In genomic region chr3:130095858-130096257, GRCh38 we compare ENCODE assay signal across 8 cellular contexts. TPM values are rescaled to one million over a fixed set of nuclear protein-coding genes. Genes with fewer than 3 reads are reported as not detected.
DNase-seq lines count a peak whose midpoint lies in the region; ATAC-seq, FAIRE-seq and TF ChIP-seq lines count a peak whose summit lies in the region.
"Not testable (repeated sequence)": the region's sequence is repeated elsewhere in the genome, so short reads cannot be mapped to it uniquely, and the experiment has no call there.
"Had no signal": no experiment of that assay in that cellular context is flagged by ENCODE, and none has a peak within 500 bp of the region (broad histone marks: within the 10 kb centered on the region; RNA-seq: fewer than 3 reads in every experiment).

No MANE protein-coding gene starts in this region.

- TF ChIP-seq RAD21 in HepG2 (CRISPR knock-in tag; IDR thresholded peaks at IDR 0.05), result not testable (repeated sequence)

- peak; percentile 20 for DNase-seq in EL
- peak; percentile 66 for DNase-seq in MV-4-11 (lab: John Stamatoyannopoulos, UW)
- peak; percentile 7 for DNase-seq in SW480 (ENCODE audit: low spot score)
- not testable (repeated sequence) for DNase-seq in activated CD4-positive, alpha-beta memory T cell treated with anti-CD3 and anti-CD28 coated beads, Interleukin-2, amount 10 ng/mL, durations not matched to agents 7 days and 5 days
- peak; percentile 22 for DNase-seq in HepG2 (ENCODE audit: low spot score)
- peak; percentile 62 for DNase-seq in posterior vena cava (ENCODE audit: low spot score)

- TF ChIP-seq EP300 in HepG2 (IDR thresholded peaks at IDR 0.05; ENCODE audit: low read depth in 2 of 2, low read length in 2 of 2); HepG2 (CRISPR knock-in tag; IDR thresholded peaks at IDR 0.05; ENCODE audit: borderline replicate concordance): not testable (repeated sequence)

- not testable (repeated sequence) for TF ChIP-seq POLR2A in HepG2 (IDR thresholded peaks at IDR 0.05; ENCODE audit: insufficient read depth in 1 of 2, low read depth in 2 of 2, low read length in 2 of 2)

- H3K27ac Mint-ChIP-seq in activated CD4-positive, alpha-beta memory T cell treated with anti-CD3 and anti-CD28 coated beads, Interleukin-2, amount 10 ng/mL, durations not matched to agents 7 days and 5 days, result peak overlapping the region; percentile 7
- peak overlapping the region; percentile 46 for H3K27ac Mint-ChIP-seq in dendritic cell treated with granulocyte-macrophage colony-stimulating factor and Interleukin-4, amounts not matched to agents 40 ng/mL and 50 ng/mL, for 4 days

- H3K36me3 ChIP-seq in HepG2 (replicated peaks in 1 of 2; ENCODE audit: control insufficient read depth in 1 of 2, insufficient read depth in 2 of 2, low read length in 2 of 2), result not testable (repeated sequence)

- H3K4me1 ChIP-seq in HepG2 (ENCODE audit: insufficient read depth, low read length), result not testable (repeated sequence)

- peak overlapping the region; percentile 73 for H3K4me2 ChIP-seq in HepG2 (ENCODE audit: low read depth, low read length)

- CTCF ChIA-PET in activated CD4-positive, alpha-beta memory T cell treated with anti-CD3 and anti-CD28 coated beads, Interleukin-2, amount 10 ng/mL, durations not matched to agents 7 days and 5 days (lab: Charles Lee), result interaction anchor here (4.2 kb wide), 1 partner anchor 154 kb away, joined by 32 read pairs; no protein-coding TSS in a partner anchor
- CTCF ChIA-PET in HepG2 (lab: Yijun Ruan, JAX; ENCODE audit: low intra/inter-chr PET ratio, low total read pairs), result not testable (repeated sequence)

- H3K9ac ChIP-seq in HepG2 (ENCODE audit: insufficient read depth, low read depth, low read length), result not testable (repeated sequence)

- peak; percentile 37 for TF ChIP-seq CTCF in HepG2 (CRISPR knock-in tag; IDR thresholded peaks at IDR 0.05)

- not testable (repeated sequence) for H3K27me3 ChIP-seq in HepG2 (ENCODE audit: control insufficient read depth in 1 of 2, insufficient read depth in 2 of 2, low read length in 2 of 2)

- H3K4me1 Mint-ChIP-seq in activated CD4-positive, alpha-beta memory T cell treated with anti-CD3 and anti-CD28 coated beads, Interleukin-2, amount 10 ng/mL, durations not matched to agents 7 days and 5 days, result peaks cover 45% of the 10 kb centered on the region
- H3K4me1 Mint-ChIP-seq in dendritic cell treated with granulocyte-macrophage colony-stimulating factor and Interleukin-4, amounts not matched to agents 40 ng/mL and 50 ng/mL, for 4 days (ENCODE audit: low read depth), result peaks cover 43% of the 10 kb centered on the region

- not testable (repeated sequence) for H3K36me3 Mint-ChIP-seq in activated CD4-positive, alpha-beta memory T cell treated with anti-CD3 and anti-CD28 coated beads, Interleukin-2, amount 10 ng/mL, durations not matched to agents 7 days and 5 days (ENCODE audit: low read depth); dendritic cell treated with granulocyte-macrophage colony-stimulating factor and Interleukin-4, amounts not matched to agents 40 ng/mL and 50 ng/mL, for 4 days (ENCODE audit: low read depth)

- in situ Hi-C loops in HepG2 (cut with HindIII; ENCODE audit: extremely low pct_ligation_motif_present, low pct_unique_long_range_greater_than_20kb), result loop anchor here (10.0 kb wide), 1 partner anchor 151 kb away; no protein-coding TSS in a partner anchor

- POLR2A ChIA-PET in activated CD4-positive, alpha-beta memory T cell treated with anti-CD3 and anti-CD28 coated beads, Interleukin-2, amount 10 ng/mL, durations not matched to agents 7 days and 5 days (lab: Charles Lee); HepG2 (lab: Yijun Ruan, JAX): not testable (repeated sequence)

- H3K4me3 ChIP-seq in HepG2 (replicated peaks in 1 of 3; ENCODE audit: insufficient read depth in 1 of 3, low read depth in 2 of 3, low read length in 3 of 3), result peak overlapping the region; percentile 1 to 52 (median 38); a peak in 5 of 6 replicates

- BruUV-seq in HepG2 (replicated peaks; lab: Mats Ljungman, UMichigan), result not testable (repeated sequence)

- not testable (repeated sequence) for H4K20me1 ChIP-seq in HepG2 (ENCODE audit: insufficient read depth, low read length)

- not testable (repeated sequence) for H2AFZ ChIP-seq in HepG2 (ENCODE audit: low read length)

- H3K27ac ChIP-seq in HepG2 (ENCODE audit: extremely low read length, insufficient read depth, low read length), result not testable (repeated sequence)

- H3K9me3 Mint-ChIP-seq in activated CD4-positive, alpha-beta memory T cell treated with anti-CD3 and anti-CD28 coated beads, Interleukin-2, amount 10 ng/mL, durations not matched to agents 7 days and 5 days; dendritic cell treated with granulocyte-macrophage colony-stimulating factor and Interleukin-4, amounts not matched to agents 40 ng/mL and 50 ng/mL, for 4 days: not testable (repeated sequence)

- FAIRE-seq in HepG2 (lab: Jason Lieb, UNC), result not testable (repeated sequence)

- not testable (repeated sequence) for H3K9me3 ChIP-seq in HepG2 (ENCODE audit: low read length)

- not testable (repeated sequence) for H3K27me3 Mint-ChIP-seq in activated CD4-positive, alpha-beta memory T cell treated with anti-CD3 and anti-CD28 coated beads, Interleukin-2, amount 10 ng/mL, durations not matched to agents 7 days and 5 days; dendritic cell treated with granulocyte-macrophage colony-stimulating factor and Interleukin-4, amounts not matched to agents 40 ng/mL and 50 ng/mL, for 4 days

- intact Hi-C loops in dendritic cell treated with granulocyte-macrophage colony-stimulating factor and Interleukin-4, amounts not matched to agents 40 ng/mL and 50 ng/mL, for 4 days (cut with micrococcal nuclease), result loop anchor here (5.0 kb wide), 1 partner anchor 64 kb away; no protein-coding TSS in a partner anchor
- intact Hi-C loops in HepG2 (cut with micrococcal nuclease; ENCODE audit: unreplicated experiment), result not testable (repeated sequence)
- intact Hi-C loops in posterior vena cava (cut with DNase I), result loop anchor here in 1 of 2 donors (10.0 kb wide), 1 partner anchor 151 kb away; no protein-coding TSS in a partner anchor

- 0% methylated on average over 7 of the region's 11 CpGs for WGBS in HepG2 (ENCODE audit: low lambda C conversion rate)

- not testable (repeated sequence) for H3K79me2 ChIP-seq in HepG2 (ENCODE audit: insufficient read depth, low read length)

- ATAC-seq in HepG2, result not testable (repeated sequence)

- H3K4me3 Mint-ChIP-seq in activated CD4-positive, alpha-beta memory T cell treated with anti-CD3 and anti-CD28 coated beads, Interleukin-2, amount 10 ng/mL, durations not matched to agents 7 days and 5 days; dendritic cell treated with granulocyte-macrophage colony-stimulating factor and Interleukin-4, amounts not matched to agents 40 ng/mL and 50 ng/mL, for 4 days: not testable (repeated sequence)

RNA-seq across cellular contexts. Expression of gene ALG1L2, which starts 14.2 kb away (rescaled TPM):
- total RNA-seq in activated CD4-positive, alpha-beta memory T cell treated with anti-CD3 and anti-CD28 coated beads, Interleukin-2, amount 10 ng/mL, durations not matched to agents 7 days and 5 days, result under 1 TPM in 1 of 2 experiments, not detected in 1; 0.70 TPM
- total RNA-seq in HepG2 (2016; rRNA removed; fragmentation: Illumina TruSeq; extraction: Trizol) (0.55 TPM in 1 of 2 replicates, not detected in the other), posterior vena cava (1 to 10 TPM in 1 of 2 donors, under 1 TPM in 1; 0.90 to 1.1 TPM)
- total RNA-seq in HepG2 (2016; cell fraction: cytosol; rRNA removed; fragmentation: Illumina TruSeq; extraction: Trizol; ENCODE audit: low read depth), result 0.79 and 0.81 TPM in 2 replicates
- 0.43 and 0.52 TPM in 2 replicates for total RNA-seq in HepG2 (2016; cell fraction: insoluble cytoplasmic fraction; rRNA removed; fragmentation: Illumina TruSeq; extraction: Trizol)
- 0.83 TPM in 1 of 2 replicates, not detected in the other for total RNA-seq in HepG2 (2016; cell fraction: membrane; rRNA removed; fragmentation: Illumina TruSeq; extraction: Trizol)
- total RNA-seq in HepG2 (2016; cell fraction: nucleus; rRNA removed; fragmentation: Illumina TruSeq; extraction: Trizol), result 0.81 and 1.7 TPM in 2 replicates
- polyA plus RNA-seq in HepG2 (2011; rRNA removed), result 0.13 and 0.24 TPM in 2 replicates
- polyA plus RNA-seq in HepG2 (2011; cell fraction: cytosol; rRNA removed), result not detected in 2 replicates
- polyA plus RNA-seq in HepG2 (2011; cell fraction: nucleus; rRNA removed), result not detected in 2 replicates
- 0.23 and 0.43 TPM in 2 replicates for polyA plus RNA-seq in HepG2 (2012)
- 0.23 TPM in 1 of 2 replicates, not detected in the other for polyA plus RNA-seq in HepG2 (2016; cell fraction: cytosol; fragmentation: Illumina TruSeq; extraction: Trizol; ENCODE audit: low read depth)
- not detected in 2 replicates for polyA plus RNA-seq in HepG2 (2016; cell fraction: insoluble cytoplasmic fraction; fragmentation: Illumina TruSeq; extraction: Trizol; ENCODE audit: low read depth)
- not detected in 2 replicates for polyA plus RNA-seq in HepG2 (2016; cell fraction: membrane; fragmentation: Illumina TruSeq; extraction: Trizol; ENCODE audit: low read depth)
- polyA plus RNA-seq in HepG2 (2016; cell fraction: nucleus; fragmentation: Illumina TruSeq; extraction: Trizol; ENCODE audit: insufficient read depth, low read depth), result 1.1 TPM in 1 of 2 replicates, not detected in the other
- polyA minus RNA-seq in HepG2 (2011; rRNA and poly(A)+ RNA removed; ENCODE audit: low replicate concordance), result not detected in 2 replicates
- not detected in 2 replicates for polyA minus RNA-seq in HepG2 (2011; cell fraction: cytosol; rRNA and poly(A)+ RNA removed)
- 1.7 TPM in 1 of 2 replicates, not detected in the other for polyA minus RNA-seq in HepG2 (2011; cell fraction: nucleus; rRNA and poly(A)+ RNA removed)
- total RNA-seq: NCI-H460 had no signal
